In the genomic region with DNA sequence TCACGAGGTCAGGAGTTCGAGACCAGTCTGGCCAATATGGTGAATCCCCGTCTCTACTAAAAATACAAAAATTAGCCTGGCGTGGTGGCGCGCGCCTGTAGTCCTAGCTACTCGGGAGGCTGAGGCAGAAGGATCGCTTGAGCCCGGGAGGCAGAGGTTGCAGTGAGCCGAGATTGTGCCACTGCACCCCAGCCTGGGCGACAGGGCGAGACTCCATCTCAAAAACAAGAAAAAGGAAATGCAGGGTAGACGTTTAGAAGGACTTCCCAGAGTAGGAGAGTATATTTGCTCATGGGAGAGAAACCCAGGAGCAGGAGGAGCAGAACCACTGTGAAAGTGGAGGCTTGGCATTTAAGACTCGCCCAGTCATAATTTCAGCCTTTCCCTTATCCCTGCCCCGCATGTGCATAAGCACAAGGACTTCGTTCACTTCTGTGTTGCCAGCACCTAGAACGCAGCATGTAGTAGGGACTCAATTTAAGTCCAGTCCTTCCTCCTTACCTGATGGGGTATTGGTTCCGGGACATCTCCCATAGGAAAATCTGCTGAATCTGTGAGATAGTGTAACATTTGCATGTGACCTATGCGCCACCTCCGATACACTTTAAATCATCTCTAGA, we compare ENCODE assay signal across 1 cellular context.
TF ChIP-seq lines count a peak whose summit lies in the region.

No MANE protein-coding gene starts in this region.

TF ChIP-seq in SK-N-SH, 30 proteins besides CTCF, POLR2A, EP300 and RAD21 (continued from another document):
- TF ChIP-seq, protein P1, sequence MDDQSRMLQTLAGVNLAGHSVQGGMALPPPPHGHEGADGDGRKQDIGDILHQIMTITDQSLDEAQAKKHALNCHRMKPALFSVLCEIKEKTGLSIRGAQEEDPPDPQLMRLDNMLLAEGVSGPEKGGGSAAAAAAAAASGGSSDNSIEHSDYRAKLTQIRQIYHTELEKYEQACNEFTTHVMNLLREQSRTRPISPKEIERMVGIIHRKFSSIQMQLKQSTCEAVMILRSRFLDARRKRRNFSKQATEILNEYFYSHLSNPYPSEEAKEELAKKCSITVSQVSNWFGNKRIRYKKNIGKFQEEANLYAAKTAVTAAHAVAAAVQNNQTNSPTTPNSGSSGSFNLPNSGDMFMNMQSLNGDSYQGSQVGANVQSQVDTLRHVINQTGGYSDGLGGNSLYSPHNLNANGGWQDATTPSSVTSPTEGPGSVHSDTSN (IDR thresholded peaks at IDR 0.05) = no peak
